ENCODE assay signal across 21 cellular contexts in genomic region chr4:156788782-156789181, GRCh38.
"Had no signal": no experiment of that assay in that cellular context is flagged by ENCODE, and none has a peak within 500 bp of the region (broad histone marks: within the 10 kb centered on the region; RNA-seq: fewer than 3 reads in every experiment).

No MANE protein-coding gene starts in this region.

- H3K4me3 ChIP-seq: dorsolateral prefrontal cortex, heart left ventricle, psoas muscle, right lobe of liver, spleen, thoracic aorta, transverse colon had no signal

- ATAC-seq: esophagus mucosa; heart left ventricle; left colon; naive thymus-derived CD4-positive, alpha-beta T cell; psoas muscle; right lobe of liver; stimulated activated naive B cell treated with anti-CD40 and anti-IgM and Interleukin-4, amounts not matched to agents 10 μg/mL and 1 μg/mL and 100 μg/mL, for 72 hours; stimulated activated naive CD8-positive, alpha-beta T cell treated with anti-CD3 and anti-CD28 coated beads, Interleukin-15, amount 100 ng/mL, for 72 hours had no signal

- FAIRE-seq: frontal cortex had no signal

- DNase-seq: cortex of kidney; dorsolateral prefrontal cortex; effector CD8-positive, alpha-beta T cell; heart left ventricle; hippocampal formation; left colon; mammary epithelial cell; naive thymus-derived CD4-positive, alpha-beta T cell; nephron progenitor cell; psoas muscle; retina; right lobe of liver; stimulated activated CD4-positive, alpha-beta T cell treated with anti-CD3 and anti-CD28 coated beads, Interleukin-2, amount 100 ng/mL, for 24 hours; stimulated activated CD4-positive, alpha-beta T cell treated with anti-CD3 and anti-CD28 coated beads, Interleukin-4, amount 100 ng/mL, for 4 hours; stimulated activated naive B cell treated with anti-CD40 and anti-IgM and Interleukin-4, amounts not matched to agents 10 μg/mL and 1 μg/mL and 100 μg/mL, for 72 hours; stimulated activated naive CD8-positive, alpha-beta T cell treated with anti-CD3 and anti-CD28 coated beads, Interleukin-15, amount 100 ng/mL, for 72 hours; transverse colon had no signal
